Comparison of ENCODE assay signal across 1 cellular context in the genomic region with DNA sequence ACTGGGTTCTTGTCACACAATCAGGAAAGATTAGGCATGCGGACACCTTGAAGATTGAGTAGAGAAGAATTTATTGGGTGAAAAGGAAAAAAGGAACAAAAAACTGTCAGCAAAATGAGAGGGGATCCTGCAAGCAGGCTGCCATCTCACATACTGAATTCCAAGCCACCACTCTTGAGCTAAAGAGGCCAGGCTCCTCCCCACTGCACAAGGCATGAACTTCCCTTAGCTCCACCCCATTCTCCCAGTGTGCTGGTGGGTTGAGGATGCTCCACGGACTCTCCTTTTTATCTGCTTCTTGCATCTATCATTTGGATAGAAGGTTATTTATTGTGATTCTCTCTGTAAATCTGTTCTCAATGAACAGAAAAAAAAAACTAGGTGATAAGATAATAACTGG.
TF ChIP-seq lines count a peak whose summit lies in the region.

No MANE protein-coding gene starts in this region.

TF ChIP-seq in WTC11, 78 proteins besides CTCF, POLR2A, EP300 and RAD21 (continued from another document):
- no peak for TF ChIP-seq CDX4 (CRISPR knock-in tag; IDR thresholded peaks at IDR 0.05; ENCODE audit: borderline replicate concordance)
- TF ChIP-seq ZNF219 (CRISPR knock-in tag; IDR thresholded peaks at IDR 0.05; ENCODE audit: borderline replicate concordance) = no peak
- no peak for TF ChIP-seq FOXK1 (CRISPR knock-in tag; IDR thresholded peaks at IDR 0.05)
